1 cellular context compared by ENCODE assay signal in genomic region chr1:26702680-26703038, GRCh38.
TF ChIP-seq lines count a peak whose summit lies in the region.

No MANE protein-coding gene starts in this region.

TF ChIP-seq in SK-N-SH, 30 proteins besides CTCF, POLR2A, EP300 and RAD21 (continued from another document):
- TF ChIP-seq, protein P1, sequence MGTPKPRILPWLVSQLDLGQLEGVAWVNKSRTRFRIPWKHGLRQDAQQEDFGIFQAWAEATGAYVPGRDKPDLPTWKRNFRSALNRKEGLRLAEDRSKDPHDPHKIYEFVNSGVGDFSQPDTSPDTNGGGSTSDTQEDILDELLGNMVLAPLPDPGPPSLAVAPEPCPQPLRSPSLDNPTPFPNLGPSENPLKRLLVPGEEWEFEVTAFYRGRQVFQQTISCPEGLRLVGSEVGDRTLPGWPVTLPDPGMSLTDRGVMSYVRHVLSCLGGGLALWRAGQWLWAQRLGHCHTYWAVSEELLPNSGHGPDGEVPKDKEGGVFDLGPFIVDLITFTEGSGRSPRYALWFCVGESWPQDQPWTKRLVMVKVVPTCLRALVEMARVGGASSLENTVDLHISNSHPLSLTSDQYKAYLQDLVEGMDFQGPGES (IDR thresholded peaks at IDR 0.05; ENCODE audit: low read depth, low read length): no peak
